In genomic region chr7:101401390-101402080, GRCh38 we compare ENCODE assay signal across 1 cellular context.
TF ChIP-seq lines count a peak whose summit lies in the region.

No MANE protein-coding gene starts in this region.

TF ChIP-seq in HEK293, 187 proteins besides CTCF, POLR2A, EP300 and RAD21 (continued from another document):
- TF ChIP-seq ZIC2 (tag by site-specific recombination; IDR thresholded peaks at IDR 0.05), result no peak
- TF ChIP-seq GLI2 (tag by site-specific recombination; IDR thresholded peaks at IDR 0.05; ENCODE audit: borderline replicate concordance, low read depth), result no peak
- TF ChIP-seq ZNF366 (tag by site-specific recombination; conservative IDR thresholded peaks at IDR 0.05), result peak; percentile 92
- TF ChIP-seq ZNF148 (tag by site-specific recombination; IDR thresholded peaks at IDR 0.05; ENCODE audit: borderline replicate concordance), result no peak
- no peak for TF ChIP-seq ZNF654 (tag by site-specific recombination; IDR thresholded peaks at IDR 0.05; ENCODE audit: low read depth)
- no peak for TF ChIP-seq YY2 (tag by site-specific recombination; IDR thresholded peaks at IDR 0.05)
